ENCODE assay signal across 14 cellular contexts in the genomic region with DNA sequence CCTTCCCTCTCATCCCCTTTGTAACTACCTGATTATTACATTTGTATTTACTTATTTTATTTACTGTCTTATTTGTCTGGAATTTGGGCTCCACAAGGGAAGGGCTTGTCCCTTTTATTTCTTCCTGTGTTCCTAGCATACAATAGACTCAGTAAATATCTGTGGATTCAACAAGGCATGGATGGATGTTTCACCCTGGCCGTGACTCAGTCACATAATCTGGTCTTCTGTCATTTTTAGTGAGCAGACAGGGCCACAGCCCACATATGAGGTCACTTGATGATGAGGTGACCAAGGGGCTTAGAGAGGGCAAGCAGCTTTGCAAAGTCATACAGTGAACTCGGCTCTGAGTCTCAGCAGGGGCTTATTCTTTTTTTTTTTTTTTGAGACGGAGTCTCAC. TPM values are rescaled to one million over a fixed set of nuclear protein-coding genes. Genes with fewer than 3 reads are reported as not detected.
DNase-seq lines count a peak whose midpoint lies in the region; ATAC-seq and TF ChIP-seq lines count a peak whose summit lies in the region.
"Had no signal": no experiment of that assay in that cellular context is flagged by ENCODE, and none has a peak within 500 bp of the region (broad histone marks: within the 10 kb centered on the region; RNA-seq: fewer than 3 reads in every experiment).

No MANE protein-coding gene starts in this region.

- H3K27me3 ChIP-seq in adrenal gland (no peaks in the 10 kb centered on the region), iPS-15b (ENCODE audit: control insufficient read depth, insufficient read depth, low read length) (no peaks in the 10 kb centered on the region), aorta (ENCODE audit: control insufficient read depth in 1 of 2, insufficient read depth in 2 of 2, low read length in 1 of 2) (no peaks in the 10 kb centered on the region)

- no peak overlapping the region for H3K4me3 ChIP-seq in adrenal gland
- H3K4me3 ChIP-seq in iPS-15b (ENCODE audit: low read depth, low read length) = no peak overlapping the region
- no peak overlapping the region for H3K4me3 ChIP-seq in skin epidermis
- H3K4me3 ChIP-seq in aorta (ENCODE audit: low read length in 2 of 2) = no peak overlapping the region

- H3K9me3 ChIP-seq in adrenal gland (replicated peaks in 1 of 3) (no peaks in the 10 kb centered on the region), iPS-15b (ENCODE audit: control insufficient read depth, insufficient read depth, low read length) (no peaks in the 10 kb centered on the region), aorta (ENCODE audit: control insufficient read depth, low read length) (no peaks in the 10 kb centered on the region)

- H3K9me3 Mint-ChIP-seq in HFFc6 = no peaks in the 10 kb centered on the region

- no peak for TF ChIP-seq CTCF in HFFc6 (IDR thresholded peaks at IDR 0.05)
- no peak for TF ChIP-seq CTCF in adrenal gland (IDR thresholded peaks at IDR 0.05)

- H3K4me1 ChIP-seq in adrenal gland (replicated peaks in 1 of 2) (peaks cover 13 to 23% of the 10 kb centered on the region in 2 donors), iPS-15b (ENCODE audit: control insufficient read depth, insufficient read depth, low read length) (peaks cover 29% of the 10 kb centered on the region), aorta (ENCODE audit: control insufficient read depth in 1 of 2, insufficient read depth in 2 of 2, low read length in 2 of 2) (no peaks in the 10 kb centered on the region)

- 64 to 86% (median 79%) methylated on average over 3 of the region's 3 CpGs for WGBS in adrenal gland, 4 donors
- 77 to 86% methylated on average over 3 of the region's 3 CpGs for WGBS in aorta, 2 donors

- ATAC-seq in aorta (ENCODE audit: low FRiP score) = no peak

- no peak overlapping the region for H3K4me3 Mint-ChIP-seq in HFFc6

- peak; percentile 54 for DNase-seq in HFFc6
- DNase-seq in adrenal gland = peak in 1 of 7 donors; percentile 40
- DNase-seq in aorta = no peak
- no peak for DNase-seq in NCI-H2171 treated with DMSO at 0.1 percent for 48 hours (lab: John Stamatoyannopoulos, UW)
- no peak for DNase-seq in NCI-H2107 (lab: John Stamatoyannopoulos, UW)
- DNase-seq in GF-D8 (lab: John Stamatoyannopoulos, UW) = no peak
- DNase-seq: activated CD4-positive, CD25-positive, alpha-beta regulatory T cell treated with anti-CD3 and anti-CD28 coated beads, Interleukin-2, amount 50 U/mL, for 72 hours; activated naive CD4-positive, alpha-beta T cell treated with Interleukin-2 at 50 U/mL for 16 hours; GDM1; Karpas-422; NCI-H526; nucleus accumbens had no signal

- H3K36me3 ChIP-seq in adrenal gland (replicated peaks in 1 of 2) = no peaks in the 10 kb centered on the region
- H3K36me3 ChIP-seq in iPS-15b (ENCODE audit: control insufficient read depth, insufficient read depth, low read length) = no peaks in the 10 kb centered on the region
- no peaks in the 10 kb centered on the region for H3K36me3 ChIP-seq in aorta (ENCODE audit: control insufficient read depth in 1 of 2, insufficient read depth in 2 of 2, low read length in 1 of 2)

- peak overlapping the region; percentile 4 for H3K9ac ChIP-seq in iPS-15b (ENCODE audit: low read depth, low read length)

- H3K27me3 Mint-ChIP-seq in HFFc6 (ENCODE audit: insufficient read depth) = peaks cover 1% of the 10 kb centered on the region; the same call in 1 of the 2 replicates

- peaks cover 23% of the 10 kb centered on the region for H3K4me1 Mint-ChIP-seq in HFFc6 (ENCODE audit: low read depth)

- intact Hi-C loops in adrenal gland (cut with DNase I) (no loop called here), aorta (cut with DNase I) (no loop called here)

- H3K27ac ChIP-seq in adrenal gland (peak overlapping the region in 3 of 5 donors; percentile 30 to 61 (median 32)), skin epidermis (peak overlapping the region in 14 of 21 experiments; percentile 13 to 70 (median 50)), aorta (ENCODE audit: low read depth in 1 of 2, low read length in 2 of 2) (no peak overlapping the region)

- no peak for TF ChIP-seq POLR2A in adrenal gland (IDR thresholded peaks at IDR 0.05)

- H3K27ac Mint-ChIP-seq in HFFc6 = peak overlapping the region; percentile 78

- H3K36me3 Mint-ChIP-seq in HFFc6 (ENCODE audit: low read depth) = no peaks in the 10 kb centered on the region

RNA-seq across cellular contexts. Expression of gene DAG1, which starts 7.8 kb away (rescaled TPM):
- 100 to 1,000 TPM; 101 to 121 (median 106) TPM for total RNA-seq in HFFc6 (2021; fragmentation: NEBNext Ultra II Directional; extraction: Animal tissue kit (Norgen Biotek cat#: 25700))
- 100 to 1,000 TPM in 2 of 8 donors, 10 to 100 TPM in 6; 54.4 to 173 (median 84.5) TPM for total RNA-seq in adrenal gland
- polyA plus RNA-seq in adrenal gland = 10 to 100 TPM in 1 of 3 donors, 1 to 10 TPM in 2; 9.1 to 41.4 (median 9.1) TPM
- total RNA-seq in aorta = 10 to 100 TPM; 70.3 to 87.4 TPM
- 10 to 100 TPM; 15.3 to 25.3 TPM for polyA plus RNA-seq in aorta

RNA-seq across cellular contexts. Expression of gene NICN1, which starts 33.1 kb away (rescaled TPM):
- total RNA-seq in HFFc6 (2021; fragmentation: NEBNext Ultra II Directional; extraction: Animal tissue kit (Norgen Biotek cat#: 25700)) = 10 to 100 TPM; 10.3 to 15.8 (median 13.2) TPM
- total RNA-seq in adrenal gland (10 to 100 TPM; 11.6 to 58.6 (median 20.0) TPM), aorta (10 to 100 TPM; 10.7 to 25.6 TPM)
- polyA plus RNA-seq in adrenal gland (1 to 10 TPM; 8.8 to 9.9 (median 9.2) TPM), aorta (10 to 100 TPM in 1 of 2 donors, 1 to 10 TPM in 1; 5.5 to 23.4 TPM)

RNA-seq across cellular contexts. Expression of gene AMT, which starts 39.9 kb away (rescaled TPM):
- total RNA-seq in HFFc6 (2021; fragmentation: NEBNext Ultra II Directional; extraction: Animal tissue kit (Norgen Biotek cat#: 25700)) = 1 to 10 TPM in 5 of 6 experiments, under 1 TPM in 1; 0.78 to 3.2 (median 1.2) TPM
- total RNA-seq in adrenal gland (10 to 100 TPM in 7 of 8 donors, 1 to 10 TPM in 1; 5.6 to 33.0 (median 19.9) TPM), aorta (10 to 100 TPM in 1 of 2 donors, 1 to 10 TPM in 1; 3.6 to 11.3 TPM)
- polyA plus RNA-seq in adrenal gland (10 to 100 TPM; 18.9 to 55.8 (median 22.9) TPM), aorta (10 to 100 TPM; 12.6 to 70.8 TPM)

RNA-seq across cellular contexts. Expression of gene TCTA, which starts 50.0 kb away (rescaled TPM):
- total RNA-seq in HFFc6 (2021; fragmentation: NEBNext Ultra II Directional; extraction: Animal tissue kit (Norgen Biotek cat#: 25700)) = 10 to 100 TPM; 45.5 to 58.7 (median 49.9) TPM
- total RNA-seq in adrenal gland (10 to 100 TPM; 31.7 to 83.3 (median 46.0) TPM), aorta (10 to 100 TPM; 23.8 to 27.2 TPM)
- polyA plus RNA-seq in adrenal gland (100 to 1,000 TPM in 1 of 3 donors, 10 to 100 TPM in 2; 26.9 to 116 (median 33.7) TPM), aorta (10 to 100 TPM; 24.8 to 27.3 TPM)

RNA-seq across cellular contexts. Expression of gene RHOA, which starts 50.4 kb away (rescaled TPM):
- total RNA-seq in HFFc6 (2021; fragmentation: NEBNext Ultra II Directional; extraction: Animal tissue kit (Norgen Biotek cat#: 25700)) = 100 to 1,000 TPM; 703 to 739 (median 716) TPM
- total RNA-seq in adrenal gland = 100 to 1,000 TPM; 357 to 913 (median 482) TPM
- 100 to 1,000 TPM; 185 to 796 (median 189) TPM for polyA plus RNA-seq in adrenal gland
- total RNA-seq in aorta = 100 to 1,000 TPM; 465 to 552 TPM
- 100 to 1,000 TPM; 367 to 580 TPM for polyA plus RNA-seq in aorta

Comparison
In these comparisons a context has a peak if more than half of its experiments do, and no peak if none do; other contexts are left out.
1. H3K27ac ChIP-seq: peak in adrenal gland (3 of 5) and skin epidermis (14 of 21); none in aorta (0 of 2).